Comparison of ENCODE assay signal across 18 cellular contexts in genomic region chr5:143516249-143516648, GRCh38.
A peak's percentile ranks its signal among the peaks of the same experiment; 100 is the strongest.
DNase-seq lines count a peak whose midpoint lies in the region; ATAC-seq and TF ChIP-seq lines count a peak whose summit lies in the region.
"Had no signal": no experiment of that assay in that cellular context is flagged by ENCODE, and none has a peak within 500 bp of the region (broad histone marks: within the 10 kb centered on the region; RNA-seq: fewer than 3 reads in every experiment).

No MANE protein-coding gene starts in this region.

- DNase-seq in GM12865 (ENCODE audit: low read depth) = peak; percentile 29
- peak; percentile 8 for DNase-seq in NB4 (ENCODE audit: low read depth)
- DNase-seq in mesendoderm = peak; percentile 13
- no peak for DNase-seq in GF-D8 (lab: John Stamatoyannopoulos, UW)
- no peak for DNase-seq in stimulated activated CD4-positive, alpha-beta T cell treated with anti-CD3 and anti-CD28 coated beads, Interleukin-2, amount 100 ng/mL, for 24 hours
- DNase-seq in NCI-H446 treated with DMSO at 0.1 percent for 48 hours (lab: John Stamatoyannopoulos, UW) = no peak
- DNase-seq in H4 (ENCODE audit: low spot score) = no peak
- DNase-seq: activated T-cell treated with anti-CD3 and anti-CD28 coated beads, Interleukin-2, amount 50 U/mL, for 4 hours; body of pancreas; naive B cell; NCI-H146; stimulated activated CD4-positive, alpha-beta T cell treated with anti-CD3 and anti-CD28 coated beads, Interleukin-1b, Interleukin-23, amount 100 ng/mL, for 48 hours; SW 1271 had no signal

- no peak overlapping the region for H2BK15ac ChIP-seq in mesendoderm (replicated peaks; ENCODE audit: low read depth)

- no peak overlapping the region for H3K27ac ChIP-seq in mesendoderm (ENCODE audit: low read depth, low read length)
- H3K27ac ChIP-seq: body of pancreas, hepatocyte, pancreas, RWPE1, vagina had no signal

- H2BK5ac ChIP-seq in mesendoderm (ENCODE audit: low read length) = no peak overlapping the region

- H3K4me3 ChIP-seq in GM12865 (ENCODE audit: low read depth, low read length) = no peak overlapping the region
- H3K4me3 ChIP-seq in NB4 (ENCODE audit: low read depth, low read length) = no peak overlapping the region
- no peak overlapping the region for H3K4me3 ChIP-seq in mesendoderm (ENCODE audit: low read length)
- H3K4me3 ChIP-seq: body of pancreas, hepatocyte, pancreas, vagina had no signal

- H3K79me1 ChIP-seq in mesendoderm (ENCODE audit: low read length) = no peaks in the 10 kb centered on the region

- H3K36me3 ChIP-seq in mesendoderm (ENCODE audit: control insufficient read depth, insufficient read depth, low read length) = no peaks in the 10 kb centered on the region
- H3K36me3 ChIP-seq: pancreas, vagina had no signal

- no peak overlapping the region for H2AK5ac ChIP-seq in mesendoderm (ENCODE audit: low read length)

- TF ChIP-seq CTCF in GM12865 (IDR thresholded peaks at IDR 0.05; ENCODE audit: insufficient read depth, low read depth, low read length, missing control alignments) = no peak
- TF ChIP-seq CTCF in NB4 (IDR thresholded peaks at IDR 0.05; ENCODE audit: low read depth, low read length) = no peak

- no peak overlapping the region for H4K8ac ChIP-seq in mesendoderm (ENCODE audit: low read depth, low read length)

- no peak overlapping the region for H3K18ac ChIP-seq in mesendoderm (ENCODE audit: low read length)

- no peak overlapping the region for H2BK120ac ChIP-seq in mesendoderm (ENCODE audit: low read depth, low read length)

- no peak overlapping the region for H3K56ac ChIP-seq in mesendoderm (ENCODE audit: low read length)

- peak; percentile 63 for ATAC-seq in HG02623 (IDR thresholded peaks at IDR 0.05; ENCODE audit: unreplicated experiment)
- ATAC-seq: activated T-cell treated with anti-CD3 and anti-CD28 coated beads, Interleukin-2, amount 50 U/mL, for 4 hours; body of pancreas had no signal

- no peak for TF ChIP-seq POLR2A in NB4 (IDR thresholded peaks at IDR 0.05; ENCODE audit: extremely low read depth, insufficient read length)

- no peak overlapping the region for H3K23ac ChIP-seq in mesendoderm (ENCODE audit: low read length)

- no peaks in the 10 kb centered on the region for H3K4me1 ChIP-seq in mesendoderm (ENCODE audit: control insufficient read depth, low read depth, low read length)
- H3K4me1 ChIP-seq: body of pancreas, pancreas, vagina had no signal

- H3K9ac ChIP-seq in mesendoderm (ENCODE audit: low read length) = no peak overlapping the region

- WGBS in mesendoderm (ENCODE audit: extremely low coverage, insufficient coverage, low lambda C conversion rate) = no CpG with 5 or more reads among the region's 1 CpG

- H3K4ac ChIP-seq in mesendoderm (ENCODE audit: low read depth, low read length) = no peak overlapping the region

- H3K79me2 ChIP-seq in mesendoderm (ENCODE audit: control insufficient read depth, insufficient read depth, low read length) = no peaks in the 10 kb centered on the region
- H3K79me2 ChIP-seq: hepatocyte had no signal

- H4K5ac ChIP-seq in mesendoderm (ENCODE audit: low read length) = no peak overlapping the region

- H3K4me2 ChIP-seq in mesendoderm (ENCODE audit: low read length) = no peak overlapping the region
- H3K4me2 ChIP-seq: hepatocyte had no signal

- no peaks in the 10 kb centered on the region for H3K27me3 ChIP-seq in mesendoderm (ENCODE audit: insufficient read depth, low read length, poor library complexity)
- H3K27me3 ChIP-seq: body of pancreas, hepatocyte, vagina had no signal

Comparison
In these comparisons a context has a peak if more than half of its experiments do, and no peak if none do; other contexts are left out.
1. DNase-seq: peak in GM12865 (single experiment), NB4 (single experiment) and mesendoderm (single experiment); none in GF-D8 (single experiment), stimulated activated CD4-positive, alpha-beta T cell treated with anti-CD3 and anti-CD28 coated beads, Interleukin-2, amount 100 ng/mL, for 24 hours (0 of 2), NCI-H446 treated with DMSO at 0.1 percent for 48 hours (single experiment) and H4 (single experiment).